Comparison of ENCODE assay signal across 9 cellular contexts in the genomic region with DNA sequence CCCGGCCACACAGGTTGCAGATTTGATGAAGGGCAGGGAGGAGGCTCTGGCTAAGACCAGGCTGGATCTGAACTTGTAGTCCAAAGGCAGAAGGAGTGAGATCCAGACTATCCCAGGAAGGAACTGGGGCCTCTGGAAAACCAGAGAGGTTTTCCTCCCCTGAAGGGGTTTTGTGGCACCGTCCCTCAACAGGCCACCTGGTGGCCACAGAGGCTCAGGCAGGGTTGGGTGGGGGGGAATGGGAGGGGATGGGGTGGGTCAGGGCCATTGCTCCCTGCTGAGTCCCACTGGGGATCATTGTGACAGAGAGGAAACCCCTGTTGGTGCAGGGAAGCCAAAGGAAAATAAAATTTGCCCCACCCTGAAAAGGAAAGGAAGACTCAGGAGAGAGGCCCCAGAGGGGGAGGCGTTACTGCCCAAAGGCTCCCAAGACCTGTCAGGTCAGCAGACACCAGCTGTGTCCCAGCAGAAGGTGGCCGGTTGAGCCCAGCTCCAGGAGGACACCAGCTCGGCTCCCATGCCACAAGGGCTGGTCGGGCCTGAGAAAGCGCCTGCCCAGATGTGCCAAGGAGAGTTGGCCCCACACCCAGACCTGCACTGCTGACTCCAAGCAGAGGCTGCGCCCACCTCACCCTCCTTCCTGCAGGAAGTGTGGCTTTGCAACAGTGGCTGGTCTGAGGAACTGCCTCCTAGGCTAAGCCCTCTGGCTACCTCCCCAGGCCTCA. TPM values are rescaled to one million over a fixed set of nuclear protein-coding genes. Genes with fewer than 3 reads are reported as not detected.
DNase-seq lines count a peak whose midpoint lies in the region; ATAC-seq, FAIRE-seq and TF ChIP-seq lines count a peak whose summit lies in the region.
"Had no signal": no experiment of that assay in that cellular context is flagged by ENCODE, and none has a peak within 500 bp of the region (broad histone marks: within the 10 kb centered on the region; RNA-seq: fewer than 3 reads in every experiment).

No MANE protein-coding gene starts in this region.

- H3K4me3 ChIP-seq in HepG2 (replicated peaks in 1 of 3; ENCODE audit: insufficient read depth in 1 of 3, low read depth in 2 of 3, low read length in 3 of 3): peak overlapping the region in 1 of 3 experiments; percentile 77; a peak in 1 of 6 replicates
- H3K4me3 ChIP-seq in right lobe of liver: no peak overlapping the region
- no peak overlapping the region for H3K4me3 ChIP-seq in parathyroid adenoma (ENCODE audit: low read depth, low read length)

- in situ Hi-C loops in HepG2 (cut with HindIII; ENCODE audit: extremely low pct_ligation_motif_present, low pct_unique_long_range_greater_than_20kb): loop anchor here (5.0 kb wide), 1 partner anchor 59 kb away; no protein-coding TSS in a partner anchor

- intact Hi-C loops in HepG2 (cut with micrococcal nuclease; ENCODE audit: unreplicated experiment) (loop anchor here (1.0 kb wide), 1 partner anchor 59 kb away; no protein-coding TSS in a partner anchor), right lobe of liver (cut with DNase I) (loop anchor here (5.0 kb wide), 2 partner anchors 49 to 59 kb away; no protein-coding TSS in a partner anchor)

- H3K9ac ChIP-seq in HepG2 (ENCODE audit: insufficient read depth, low read depth, low read length) (peak overlapping the region; percentile 12; the same call in 1 of the 2 replicates), parathyroid adenoma (no peak overlapping the region)

- peak overlapping the region; percentile 80 for H3K4me2 ChIP-seq in HepG2 (ENCODE audit: low read depth, low read length)
- no peak overlapping the region for H3K4me2 ChIP-seq in parathyroid adenoma (ENCODE audit: low read length)

- TF ChIP-seq EP300 in HepG2 (IDR thresholded peaks at IDR 0.05; ENCODE audit: low read depth in 2 of 2, low read length in 2 of 2) (no peak), HepG2 (CRISPR knock-in tag; IDR thresholded peaks at IDR 0.05; ENCODE audit: borderline replicate concordance) (no peak)

- BruUV-seq in HepG2 (replicated peaks; lab: Mats Ljungman, UMichigan): no TSS peak

- no peak for FAIRE-seq in HepG2 (lab: Jason Lieb, UNC)
- FAIRE-seq: bronchial epithelial cell had no signal

- H3K27me3 ChIP-seq in HepG2 (ENCODE audit: control insufficient read depth in 1 of 2, insufficient read depth in 2 of 2, low read length in 2 of 2) (peaks cover 0 to 22% of the 10 kb centered on the region in 2 experiments; a peak in 2 of 5 replicates), right lobe of liver (no peaks in the 10 kb centered on the region), parathyroid adenoma (ENCODE audit: control insufficient read depth, insufficient read depth, low read length) (no peaks in the 10 kb centered on the region)

- CTCF ChIA-PET in HepG2 (lab: Yijun Ruan, JAX; ENCODE audit: low intra/inter-chr PET ratio, low total read pairs): interaction anchor here (0.7 to 6.4 kb wide), 3 partner anchors 23 to 58 kb away, joined by 7 to 45 read pairs (median 39); no protein-coding TSS in a partner anchor

- H3K27ac ChIP-seq in HepG2 (ENCODE audit: extremely low read length, insufficient read depth, low read length): no peak overlapping the region
- no peak overlapping the region for H3K27ac ChIP-seq in right lobe of liver
- peak overlapping the region; percentile 52 for H3K27ac ChIP-seq in caudate nucleus (ENCODE audit: low read depth, low read length)
- peak overlapping the region; percentile 82 for H3K27ac ChIP-seq in parathyroid adenoma

- H4K20me1 ChIP-seq in HepG2 (ENCODE audit: insufficient read depth, low read length): no peaks in the 10 kb centered on the region

- WGBS in HepG2 (ENCODE audit: low lambda C conversion rate): 36% methylated on average over 6 of the region's 8 CpGs
- 0% methylated on average over 1 of the region's 8 CpGs for WGBS in right lobe of liver (ENCODE audit: insufficient coverage, low coverage, low lambda C conversion rate, missing lambda C conversion rate)

- H2AFZ ChIP-seq in HepG2 (ENCODE audit: low read length) (no peak overlapping the region), parathyroid adenoma (peak overlapping the region; percentile 98)

- no peak for DNase-seq in HepG2 (ENCODE audit: low spot score)
- no peak for DNase-seq in right lobe of liver
- peak; percentile 78 for DNase-seq in HT-29 (ENCODE audit: low spot score)
- no peak for DNase-seq in caudate nucleus (lab: John Stamatoyannopoulos, UW)
- DNase-seq in stimulated activated CD4-positive, alpha-beta T cell treated with anti-CD3 and anti-CD28 coated beads, Interleukin-1b, Interleukin-23, amount 100 ng/mL, for 48 hours: no peak
- DNase-seq in NCI-H187 treated with DMSO at 0.1 percent for 48 hours (lab: John Stamatoyannopoulos, UW): no peak

- TF ChIP-seq POLR2A in HepG2 (IDR thresholded peaks at IDR 0.05; ENCODE audit: insufficient read depth in 1 of 2, low read depth in 2 of 2, low read length in 2 of 2) (no peak), right lobe of liver (IDR thresholded peaks at IDR 0.05) (no peak)

- POLR2A ChIA-PET in HepG2 (lab: Yijun Ruan, JAX): interaction anchor here (1.1 to 2.8 kb wide), 3 partner anchors 37 to 59 kb away, joined by 3 to 13 read pairs (median 7); a partner anchor contains a TSS

- peak; percentile 51; the same call in 1 of the 2 replicates for TF ChIP-seq RAD21 in HepG2 (CRISPR knock-in tag; IDR thresholded peaks at IDR 0.05)

- ATAC-seq in HepG2 (peak; percentile 22), right lobe of liver (no peak), HG03565 (IDR thresholded peaks at IDR 0.05; ENCODE audit: unreplicated experiment) (no peak)

- TF ChIP-seq CTCF in HepG2 (CRISPR knock-in tag; IDR thresholded peaks at IDR 0.05) (peak; percentile 54), right lobe of liver (IDR thresholded peaks at IDR 0.05) (peak in 2 of 4 donors; percentile 8 to 11), parathyroid adenoma (IDR thresholded peaks at IDR 0.05) (peak; percentile 10)

- H3K79me2 ChIP-seq in HepG2 (ENCODE audit: insufficient read depth, low read length): no peaks in the 10 kb centered on the region
- no peaks in the 10 kb centered on the region for H3K79me2 ChIP-seq in parathyroid adenoma

- H3K9me3 ChIP-seq in HepG2 (ENCODE audit: low read length) (no peaks in the 10 kb centered on the region), right lobe of liver (no peaks in the 10 kb centered on the region), parathyroid adenoma (ENCODE audit: control insufficient read depth, low read length) (no peaks in the 10 kb centered on the region)

- no peaks in the 10 kb centered on the region for H3K36me3 ChIP-seq in HepG2 (replicated peaks in 1 of 2; ENCODE audit: control insufficient read depth in 1 of 2, insufficient read depth in 2 of 2, low read length in 2 of 2)
- no peaks in the 10 kb centered on the region for H3K36me3 ChIP-seq in right lobe of liver
- H3K36me3 ChIP-seq in parathyroid adenoma (ENCODE audit: control insufficient read depth, insufficient read depth, low read length): no peaks in the 10 kb centered on the region

- H3K4me1 ChIP-seq in HepG2 (ENCODE audit: insufficient read depth, low read length) (peaks cover 69% of the 10 kb centered on the region), right lobe of liver (peaks cover 0 to 4% (median 0%) of the 10 kb centered on the region in 4 donors), parathyroid adenoma (peaks cover 20% of the 10 kb centered on the region)

TF ChIP-seq in HepG2, 621 proteins besides CTCF, POLR2A, EP300 and RAD21 (continues in another document):
- TF ChIP-seq BRD4 (CRISPR knock-in tag; IDR thresholded peaks at IDR 0.05): no peak
- no peak for TF ChIP-seq PTBP1 (IDR thresholded peaks at IDR 0.05; ENCODE audit: low read depth, low read length, poor library complexity, severe bottlenecking)

RNA-seq across cellular contexts. Expression of a gene that starts 37.3 kb away (rescaled TPM):
- total RNA-seq in HepG2 (2016; rRNA removed; fragmentation: Illumina TruSeq; extraction: Trizol): 1,086 and 1,212 TPM in 2 replicates
- 383 and 429 TPM in 2 replicates for total RNA-seq in HepG2 (2016; cell fraction: cytosol; rRNA removed; fragmentation: Illumina TruSeq; extraction: Trizol; ENCODE audit: low read depth)
- total RNA-seq in HepG2 (2016; cell fraction: insoluble cytoplasmic fraction; rRNA removed; fragmentation: Illumina TruSeq; extraction: Trizol): 1,123 and 1,183 TPM in 2 replicates
- total RNA-seq in HepG2 (2016; cell fraction: membrane; rRNA removed; fragmentation: Illumina TruSeq; extraction: Trizol): 561 and 605 TPM in 2 replicates
- total RNA-seq in HepG2 (2016; cell fraction: nucleus; rRNA removed; fragmentation: Illumina TruSeq; extraction: Trizol): 429 and 440 TPM in 2 replicates
- 174 and 190 TPM in 2 replicates for polyA plus RNA-seq in HepG2 (2011; rRNA removed)
- polyA plus RNA-seq in HepG2 (2011; cell fraction: cytosol; rRNA removed): 192 and 196 TPM in 2 replicates
- 112 and 149 TPM in 2 replicates for polyA plus RNA-seq in HepG2 (2011; cell fraction: nucleus; rRNA removed)
- 399 and 565 TPM in 2 replicates for polyA plus RNA-seq in HepG2 (2012)
- polyA plus RNA-seq in HepG2 (2016; cell fraction: cytosol; fragmentation: Illumina TruSeq; extraction: Trizol; ENCODE audit: low read depth): 460 and 492 TPM in 2 replicates
- 2,053 and 2,108 TPM in 2 replicates for polyA plus RNA-seq in HepG2 (2016; cell fraction: insoluble cytoplasmic fraction; fragmentation: Illumina TruSeq; extraction: Trizol; ENCODE audit: low read depth)
- polyA plus RNA-seq in HepG2 (2016; cell fraction: membrane; fragmentation: Illumina TruSeq; extraction: Trizol; ENCODE audit: low read depth): 673 and 705 TPM in 2 replicates
- 1,089 and 1,130 TPM in 2 replicates for polyA plus RNA-seq in HepG2 (2016; cell fraction: nucleus; fragmentation: Illumina TruSeq; extraction: Trizol; ENCODE audit: insufficient read depth, low read depth)
- polyA minus RNA-seq in HepG2 (2011; rRNA and poly(A)+ RNA removed; ENCODE audit: low replicate concordance): 146 and 188 TPM in 2 replicates
- polyA minus RNA-seq in HepG2 (2011; cell fraction: cytosol; rRNA and poly(A)+ RNA removed): 210 and 216 TPM in 2 replicates
- 83.7 and 96.4 TPM in 2 replicates for polyA minus RNA-seq in HepG2 (2011; cell fraction: nucleus; rRNA and poly(A)+ RNA removed)
- 100 to 1,000 TPM; 180 to 373 (median 252) TPM for total RNA-seq in right lobe of liver
- total RNA-seq in HT-29 (2014; rRNA removed; shearing (Covaris generic)): 1,191 and 1,224 TPM in 2 replicates

Comparison
In these comparisons a context has a peak if more than half of its experiments do, and no peak if none do; other contexts are left out.
1. H3K27ac ChIP-seq: peak in caudate nucleus (single experiment) and parathyroid adenoma (single experiment); none in HepG2 (single experiment) and right lobe of liver (0 of 3).